ENCODE assay signal across 8 cellular contexts in the genomic region with DNA sequence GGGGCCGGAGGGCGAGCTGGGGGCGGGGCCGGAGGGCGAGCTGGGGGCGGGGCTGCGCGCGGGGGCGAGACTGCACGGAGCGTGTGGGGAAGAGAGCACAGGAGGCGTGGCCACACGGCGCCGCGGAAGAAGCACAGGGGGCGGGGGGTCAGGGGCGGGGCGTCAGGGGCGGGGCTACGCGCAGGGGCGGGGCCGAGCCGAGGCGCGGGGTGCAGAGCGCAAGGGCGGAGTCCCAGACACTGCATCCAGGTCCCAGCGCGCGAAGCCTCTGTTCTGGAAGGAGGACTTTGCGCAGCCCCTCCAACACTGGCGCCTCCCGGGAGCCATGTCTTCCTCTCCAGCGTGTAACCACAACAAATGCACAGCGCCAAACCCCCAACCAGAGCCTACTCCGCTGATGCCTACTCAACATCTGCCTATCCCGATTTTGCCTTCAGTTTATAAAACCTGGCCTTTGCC.
A peak's percentile ranks its signal among the peaks of the same experiment; 100 is the strongest.
DNase-seq lines count a peak whose midpoint lies in the region; ATAC-seq and TF ChIP-seq lines count a peak whose summit lies in the region.

No MANE protein-coding gene starts in this region.

- no peaks in the 10 kb centered on the region for H3K36me3 Mint-ChIP-seq in osteocyte (ENCODE audit: unreplicated experiment)

- H3K27me3 Mint-ChIP-seq in osteocyte (ENCODE audit: unreplicated experiment): no peaks in the 10 kb centered on the region

- DNase-seq in AML-193 (lab: John Stamatoyannopoulos, UW): peak; percentile 89 to 91
- peak; percentile 88 for DNase-seq in activated naive CD4-positive, alpha-beta T cell treated with anti-CD3 and anti-CD28 coated beads, Interleukin-2, amount 50 U/mL, for 16 hours
- peak; percentile 94 for DNase-seq in glomerular visceral epithelial cell (ENCODE audit: extremely low spot score)
- peak; percentile 97 for DNase-seq in osteocyte (ENCODE audit: extremely low spot score, unreplicated experiment)
- peak; percentile 69 for DNase-seq in superior temporal gyrus (ENCODE audit: extremely low spot score)

- no peaks in the 10 kb centered on the region for H3K9me3 Mint-ChIP-seq in osteocyte (ENCODE audit: unreplicated experiment)

- ATAC-seq in GM19455 (IDR thresholded peaks at IDR 0.05; ENCODE audit: unreplicated experiment): peak; percentile 70
- peak; percentile 65 for ATAC-seq in HG03571 (IDR thresholded peaks at IDR 0.05; ENCODE audit: unreplicated experiment)
- peak; percentile 89 for ATAC-seq in SK-N-SH treated with all-trans-retinoic acid at 6 μM for 48 hours

- peak overlapping the region; percentile 72 for H3K4me3 Mint-ChIP-seq in osteocyte (ENCODE audit: unreplicated experiment)

- no peak overlapping the region for H3K27ac Mint-ChIP-seq in osteocyte (ENCODE audit: unreplicated experiment)

- H3K4me1 Mint-ChIP-seq in osteocyte (ENCODE audit: unreplicated experiment): peaks cover 41% of the 10 kb centered on the region

- no peak for TF ChIP-seq CTCF in osteocyte (IDR thresholded peaks at IDR 0.05)

TF ChIP-seq in SK-N-SH treated with all-trans-retinoic acid at 6 μM for 48 hours, 23 proteins besides CTCF, POLR2A, EP300 and RAD21:
- no peak for TF ChIP-seq CSDC2 (CRISPR knock-in tag; IDR thresholded peaks at IDR 0.05)
- no peak for TF ChIP-seq TOX (CRISPR knock-in tag; IDR thresholded peaks at IDR 0.05; ENCODE audit: borderline replicate concordance)
- TF ChIP-seq, protein P1, sequence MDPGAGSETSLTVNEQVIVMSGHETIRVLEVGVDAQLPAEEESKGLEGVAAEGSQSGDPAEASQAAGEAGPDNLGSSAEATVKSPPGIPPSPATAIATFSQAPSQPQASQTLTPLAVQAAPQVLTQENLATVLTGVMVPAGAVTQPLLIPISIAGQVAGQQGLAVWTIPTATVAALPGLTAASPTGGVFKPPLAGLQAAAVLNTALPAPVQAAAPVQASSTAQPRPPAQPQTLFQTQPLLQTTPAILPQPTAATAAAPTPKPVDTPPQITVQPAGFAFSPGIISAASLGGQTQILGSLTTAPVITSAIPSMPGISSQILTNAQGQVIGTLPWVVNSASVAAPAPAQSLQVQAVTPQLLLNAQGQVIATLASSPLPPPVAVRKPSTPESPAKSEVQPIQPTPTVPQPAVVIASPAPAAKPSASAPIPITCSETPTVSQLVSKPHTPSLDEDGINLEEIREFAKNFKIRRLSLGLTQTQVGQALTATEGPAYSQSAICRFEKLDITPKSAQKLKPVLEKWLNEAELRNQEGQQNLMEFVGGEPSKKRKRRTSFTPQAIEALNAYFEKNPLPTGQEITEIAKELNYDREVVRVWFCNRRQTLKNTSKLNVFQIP (CRISPR knock-in tag; IDR thresholded peaks at IDR 0.05; ENCODE audit: borderline replicate concordance, low read depth): no peak
- TF ChIP-seq, protein P2, sequence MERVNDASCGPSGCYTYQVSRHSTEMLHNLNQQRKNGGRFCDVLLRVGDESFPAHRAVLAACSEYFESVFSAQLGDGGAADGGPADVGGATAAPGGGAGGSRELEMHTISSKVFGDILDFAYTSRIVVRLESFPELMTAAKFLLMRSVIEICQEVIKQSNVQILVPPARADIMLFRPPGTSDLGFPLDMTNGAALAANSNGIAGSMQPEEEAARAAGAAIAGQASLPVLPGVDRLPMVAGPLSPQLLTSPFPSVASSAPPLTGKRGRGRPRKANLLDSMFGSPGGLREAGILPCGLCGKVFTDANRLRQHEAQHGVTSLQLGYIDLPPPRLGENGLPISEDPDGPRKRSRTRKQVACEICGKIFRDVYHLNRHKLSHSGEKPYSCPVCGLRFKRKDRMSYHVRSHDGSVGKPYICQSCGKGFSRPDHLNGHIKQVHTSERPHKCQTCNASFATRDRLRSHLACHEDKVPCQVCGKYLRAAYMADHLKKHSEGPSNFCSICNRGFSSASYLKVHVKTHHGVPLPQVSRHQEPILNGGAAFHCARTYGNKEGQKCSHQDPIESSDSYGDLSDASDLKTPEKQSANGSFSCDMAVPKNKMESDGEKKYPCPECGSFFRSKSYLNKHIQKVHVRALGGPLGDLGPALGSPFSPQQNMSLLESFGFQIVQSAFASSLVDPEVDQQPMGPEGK (CRISPR knock-in tag; IDR thresholded peaks at IDR 0.05; ENCODE audit: borderline replicate concordance): no peak
- TF ChIP-seq OSR1 (CRISPR knock-in tag; IDR thresholded peaks at IDR 0.05): no peak
- TF ChIP-seq, protein P3, sequence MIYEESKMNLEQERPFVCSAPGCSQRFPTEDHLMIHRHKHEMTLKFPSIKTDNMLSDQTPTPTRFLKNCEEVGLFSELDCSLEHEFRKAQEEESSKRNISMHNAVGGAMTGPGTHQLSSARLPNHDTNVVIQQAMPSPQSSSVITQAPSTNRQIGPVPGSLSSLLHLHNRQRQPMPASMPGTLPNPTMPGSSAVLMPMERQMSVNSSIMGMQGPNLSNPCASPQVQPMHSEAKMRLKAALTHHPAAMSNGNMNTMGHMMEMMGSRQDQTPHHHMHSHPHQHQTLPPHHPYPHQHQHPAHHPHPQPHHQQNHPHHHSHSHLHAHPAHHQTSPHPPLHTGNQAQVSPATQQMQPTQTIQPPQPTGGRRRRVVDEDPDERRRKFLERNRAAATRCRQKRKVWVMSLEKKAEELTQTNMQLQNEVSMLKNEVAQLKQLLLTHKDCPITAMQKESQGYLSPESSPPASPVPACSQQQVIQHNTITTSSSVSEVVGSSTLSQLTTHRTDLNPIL (CRISPR knock-in tag; IDR thresholded peaks at IDR 0.05; ENCODE audit: low read depth): no peak
- TF ChIP-seq BACH2 (CRISPR knock-in tag; IDR thresholded peaks at IDR 0.05; ENCODE audit: borderline replicate concordance): no peak
- no peak for TF ChIP-seq GLIS3 (CRISPR knock-in tag; IDR thresholded peaks at IDR 0.05)
- TF ChIP-seq ZNF8 (CRISPR knock-in tag; IDR thresholded peaks at IDR 0.05): no peak

Comparison
In these comparisons a context has a peak if more than half of its experiments do, and no peak if none do; other contexts are left out.
1. Peak in every context shown above with its lines: DNase-seq and ATAC-seq.